In the genomic region with DNA sequence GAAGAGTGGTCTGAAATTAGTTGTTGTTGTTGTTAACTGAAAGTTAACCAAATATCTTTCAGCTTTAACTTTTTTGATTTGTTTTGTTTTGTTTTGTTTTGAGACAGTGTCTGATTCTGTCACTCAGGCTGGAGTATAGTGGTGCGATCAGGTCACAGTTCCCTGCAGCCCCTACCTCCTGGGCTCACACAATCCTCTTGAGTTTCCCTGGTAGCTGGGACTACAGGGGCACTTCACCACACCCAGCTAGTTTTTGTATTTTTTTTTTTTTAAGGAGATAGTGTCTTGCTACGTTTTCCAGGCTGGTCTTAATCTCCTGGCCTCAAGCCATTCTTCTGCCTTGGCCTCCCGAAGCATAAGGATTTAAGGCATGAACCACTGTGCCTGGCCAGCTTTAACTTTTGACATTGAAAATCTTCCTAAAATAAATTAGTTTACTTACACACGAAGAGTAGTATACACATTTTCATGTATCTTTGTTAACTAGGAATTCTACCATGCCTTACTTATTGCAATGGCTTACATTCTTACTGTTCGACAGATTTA, we compare ENCODE assay signal across 18 cellular contexts.
"Had no signal": no experiment of that assay in that cellular context is flagged by ENCODE, and none has a peak within 500 bp of the region (broad histone marks: within the 10 kb centered on the region; RNA-seq: fewer than 3 reads in every experiment).

No MANE protein-coding gene starts in this region.

- DNase-seq: activated CD4-positive, alpha-beta T cell treated with anti-CD3 and anti-CD28 coated beads, Interleukin-2, amount 50 U/mL, for 4 hours; activated CD8-positive, alpha-beta memory T cell treated with anti-CD3 and anti-CD28 coated beads for 24 hours; activated CD8-positive, alpha-beta memory T cell treated with anti-CD3 and anti-CD28 coated beads, Interleukin-2, amount 50 U/mL, for 48 hours; activated naive CD4-positive, alpha-beta T cell treated with Interleukin-2 at 50 U/mL for 16 hours; activated naive CD8-positive, alpha-beta T cell treated with anti-CD3 and anti-CD28 coated beads for 36 hours; activated T-cell treated with anti-CD3 and anti-CD28 coated beads, Interleukin-2, amount 50 U/mL, for 4 hours; amniotic stem cell; cerebellar nuclear complex; cortex of kidney; endodermal cell; foreskin keratinocyte; left ventricle myocardium superior; pancreas; right cardiac atrium; stimulated activated CD4-positive, alpha-beta T cell treated with anti-CD3 and anti-CD28 coated beads, Interleukin-1b, Interleukin-23, amount 100 ng/mL, for 48 hours; T-helper 1 cell had no signal

- H3K27ac ChIP-seq: foreskin keratinocyte, pancreas, suprapubic skin, vagina had no signal

- H3K36me3 ChIP-seq: pancreas, suprapubic skin, vagina had no signal

- FAIRE-seq: pancreas had no signal

- H3K4me3 ChIP-seq: pancreas, suprapubic skin, vagina had no signal

- H3K27me3 ChIP-seq: foreskin keratinocyte, pancreas, suprapubic skin, vagina had no signal

- H3K9me3 ChIP-seq: pancreas, suprapubic skin, vagina had no signal
